In genomic region chr12:14953752-14954151, GRCh38 we compare ENCODE assay signal across 13 cellular contexts. TPM values are rescaled to one million over a fixed set of nuclear protein-coding genes. Genes with fewer than 3 reads are reported as not detected.
DNase-seq lines count a peak whose midpoint lies in the region; ATAC-seq and TF ChIP-seq lines count a peak whose summit lies in the region.
"Had no signal": no experiment of that assay in that cellular context is flagged by ENCODE, and none has a peak within 500 bp of the region (broad histone marks: within the 10 kb centered on the region; RNA-seq: fewer than 3 reads in every experiment).

No MANE protein-coding gene starts in this region.

- H3K27me3 Mint-ChIP-seq in activated CD4-positive, alpha-beta T cell treated with anti-CD3 and anti-CD28 coated beads, Interleukin-2, amount 10 ng/mL, durations not matched to agents 7 days and 5 days, result no peaks in the 10 kb centered on the region
- H3K27me3 Mint-ChIP-seq in osteocyte (ENCODE audit: unreplicated experiment), result no peaks in the 10 kb centered on the region

- POLR2A ChIA-PET in activated CD4-positive, alpha-beta T cell treated with anti-CD3 and anti-CD28 coated beads, Interleukin-2, amount 10 ng/mL, durations not matched to agents 7 days and 5 days (lab: Charles Lee), result interaction anchor here (0.9 kb wide), 1 partner anchor 180 kb away, joined by 3 read pairs; no protein-coding TSS in a partner anchor

- peak overlapping the region; percentile 91 for H3K27ac Mint-ChIP-seq in activated CD4-positive, alpha-beta T cell treated with anti-CD3 and anti-CD28 coated beads, Interleukin-2, amount 10 ng/mL, durations not matched to agents 7 days and 5 days
- peak overlapping the region; percentile 96 for H3K27ac Mint-ChIP-seq in stimulated activated effector memory CD8-positive, alpha-beta T cell treated with anti-CD3 and anti-CD28 coated beads, Interleukin-12 subunit alpha, Interleukin-12 subunit beta, amount 100 ng/mL, for 72 hours
- H3K27ac Mint-ChIP-seq in osteocyte (ENCODE audit: unreplicated experiment), result no peak overlapping the region

- H3K4me1 Mint-ChIP-seq in activated CD4-positive, alpha-beta T cell treated with anti-CD3 and anti-CD28 coated beads, Interleukin-2, amount 10 ng/mL, durations not matched to agents 7 days and 5 days, result peaks cover 86% of the 10 kb centered on the region
- H3K4me1 Mint-ChIP-seq in stimulated activated effector memory CD8-positive, alpha-beta T cell treated with anti-CD3 and anti-CD28 coated beads, Interleukin-12 subunit alpha, Interleukin-12 subunit beta, amount 100 ng/mL, for 72 hours, result peaks cover 78% of the 10 kb centered on the region
- H3K4me1 Mint-ChIP-seq in osteocyte (ENCODE audit: unreplicated experiment), result peaks cover 48% of the 10 kb centered on the region

- H2AFZ ChIP-seq in MM.1S (ENCODE audit: low read length), result no peak overlapping the region

- H3K4me3 ChIP-seq in MM.1S (ENCODE audit: low read length) (peak overlapping the region; percentile 20; the same call in 1 of the 2 replicates), coronary artery (no peak overlapping the region)

- H3K4me2 ChIP-seq in MM.1S (ENCODE audit: low read depth, low read length), result peak overlapping the region; percentile 68

- no peaks in the 10 kb centered on the region for H3K9me3 ChIP-seq in MM.1S (replicated peaks; ENCODE audit: insufficient read depth, low read length)

- peak overlapping the region; percentile 73 for H3K4me3 Mint-ChIP-seq in activated CD4-positive, alpha-beta T cell treated with anti-CD3 and anti-CD28 coated beads, Interleukin-2, amount 10 ng/mL, durations not matched to agents 7 days and 5 days
- H3K4me3 Mint-ChIP-seq in stimulated activated effector memory CD8-positive, alpha-beta T cell treated with anti-CD3 and anti-CD28 coated beads, Interleukin-12 subunit alpha, Interleukin-12 subunit beta, amount 100 ng/mL, for 72 hours, result peak overlapping the region; percentile 66
- no peak overlapping the region for H3K4me3 Mint-ChIP-seq in osteocyte (ENCODE audit: unreplicated experiment)
- H3K4me3 Mint-ChIP-seq: neural crest cell had no signal

- no peaks in the 10 kb centered on the region for H4K20me1 ChIP-seq in MM.1S (ENCODE audit: insufficient read depth, low read length)

- CTCF ChIA-PET in activated CD4-positive, alpha-beta T cell treated with anti-CD3 and anti-CD28 coated beads, Interleukin-2, amount 10 ng/mL, durations not matched to agents 7 days and 5 days (lab: Charles Lee), result interaction anchor here (0.7 to 0.8 kb wide), 2 partner anchors 154 to 288 kb away, joined by 3 read pairs; no protein-coding TSS in a partner anchor

- no peak for ATAC-seq in stimulated activated effector memory CD8-positive, alpha-beta T cell treated with anti-CD3 and anti-CD28 coated beads, Interleukin-12 subunit alpha, Interleukin-12 subunit beta, amount 100 ng/mL, for 72 hours

- H3K79me2 ChIP-seq in MM.1S (ENCODE audit: low read length), result peaks cover 98% of the 10 kb centered on the region

- peaks cover 100% of the 10 kb centered on the region for H3F3A ChIP-seq in MM.1S (ENCODE audit: insufficient read depth, low read length)

- TF ChIP-seq CTCF in MM.1S (IDR thresholded peaks at IDR 0.05; ENCODE audit: low read length) (no peak), coronary artery (IDR thresholded peaks at IDR 0.05) (no peak), osteocyte (IDR thresholded peaks at IDR 0.05) (no peak)

- H3K27ac ChIP-seq in MM.1S (ENCODE audit: low read length) (peak overlapping the region; percentile 94), coronary artery (peak overlapping the region; percentile 19 to 57)

- H3K9me3 Mint-ChIP-seq in activated CD4-positive, alpha-beta T cell treated with anti-CD3 and anti-CD28 coated beads, Interleukin-2, amount 10 ng/mL, durations not matched to agents 7 days and 5 days, result no peaks in the 10 kb centered on the region
- H3K9me3 Mint-ChIP-seq in stimulated activated effector memory CD8-positive, alpha-beta T cell treated with anti-CD3 and anti-CD28 coated beads, Interleukin-12 subunit alpha, Interleukin-12 subunit beta, amount 100 ng/mL, for 72 hours, result no peaks in the 10 kb centered on the region
- H3K9me3 Mint-ChIP-seq in osteocyte (ENCODE audit: unreplicated experiment), result no peaks in the 10 kb centered on the region
- H3K9me3 Mint-ChIP-seq: neural crest cell had no signal

- peak overlapping the region; percentile 60 for H3K9ac ChIP-seq in MM.1S (ENCODE audit: low read length)

- DNase-seq in activated CD4-positive, alpha-beta T cell treated with anti-CD3 and anti-CD28 coated beads, Interleukin-2, amount 10 ng/mL, durations not matched to agents 7 days and 5 days, result no peak
- DNase-seq in activated CD4-positive, alpha-beta T cell treated with anti-CD3 and anti-CD28 coated beads for 4 hours, result no peak
- DNase-seq in MM.1S (no peak), coronary artery (ENCODE audit: low spot score) (no peak), osteocyte (ENCODE audit: extremely low spot score, unreplicated experiment) (no peak), DMS53 treated with DMSO at 0.1 percent for 48 hours (lab: John Stamatoyannopoulos, UW; ENCODE audit: unreplicated experiment) (no peak)
- no peak for DNase-seq in stimulated activated effector memory CD8-positive, alpha-beta T cell treated with anti-CD3 and anti-CD28 coated beads, Interleukin-12 subunit alpha, Interleukin-12 subunit beta, amount 100 ng/mL, for 72 hours (ENCODE audit: low spot score in 2 of 2)
- DNase-seq in activated CD4-positive, CD25-positive, alpha-beta regulatory T cell treated with anti-CD3 and anti-CD28 coated beads, Interleukin-2, amount 50 U/mL, for 72 hours, result no peak
- DNase-seq: NCI-H82, SW 1271 had no signal

- H3K27me3 ChIP-seq in MM.1S (replicated peaks; ENCODE audit: insufficient read depth, low read length), result no peaks in the 10 kb centered on the region

- peaks cover 86% of the 10 kb centered on the region for H3K36me3 Mint-ChIP-seq in activated CD4-positive, alpha-beta T cell treated with anti-CD3 and anti-CD28 coated beads, Interleukin-2, amount 10 ng/mL, durations not matched to agents 7 days and 5 days (ENCODE audit: low read depth)
- H3K36me3 Mint-ChIP-seq in stimulated activated effector memory CD8-positive, alpha-beta T cell treated with anti-CD3 and anti-CD28 coated beads, Interleukin-12 subunit alpha, Interleukin-12 subunit beta, amount 100 ng/mL, for 72 hours, result peaks cover 95% of the 10 kb centered on the region
- no peaks in the 10 kb centered on the region for H3K36me3 Mint-ChIP-seq in osteocyte (ENCODE audit: unreplicated experiment)

- H3K36me3 ChIP-seq in MM.1S (replicated peaks; ENCODE audit: insufficient read depth, low read length), result no peaks in the 10 kb centered on the region; the same call in 1 of the 2 replicates

- H3K4me1 ChIP-seq in MM.1S (ENCODE audit: low read length), result peaks cover 89% of the 10 kb centered on the region

- H3K9me2 ChIP-seq in MM.1S (replicated peaks; ENCODE audit: insufficient read depth, low read length), result no peaks in the 10 kb centered on the region

RNA-seq across cellular contexts. Expression of gene ARHGDIB, which starts 7.6 kb away (rescaled TPM):
- total RNA-seq in activated CD4-positive, alpha-beta T cell treated with anti-CD3 and anti-CD28 coated beads, Interleukin-2, amount 10 ng/mL, durations not matched to agents 7 days and 5 days, result 1,000 to 10,000 TPM; 1,588 to 1,891 TPM
- total RNA-seq in osteocyte, result 13.8 and 14.4 TPM in 2 replicates

RNA-seq across cellular contexts. Expression of gene ERP27, which starts 15.4 kb away (rescaled TPM):
- 10 to 100 TPM in 1 of 2 experiments, 1 to 10 TPM in 1; 8.3 to 11.3 TPM for total RNA-seq in activated CD4-positive, alpha-beta T cell treated with anti-CD3 and anti-CD28 coated beads, Interleukin-2, amount 10 ng/mL, durations not matched to agents 7 days and 5 days
- total RNA-seq in osteocyte, result 0.50 and 0.70 TPM in 2 replicates
- total RNA-seq: A673, bronchial epithelial cell, neural crest cell had no signal

RNA-seq across cellular contexts. Expression of gene PDE6H, which starts 19.1 kb away (rescaled TPM):
- total RNA-seq in activated CD4-positive, alpha-beta T cell treated with anti-CD3 and anti-CD28 coated beads, Interleukin-2, amount 10 ng/mL, durations not matched to agents 7 days and 5 days, result not detected
- not detected in 2 replicates for total RNA-seq in osteocyte
- total RNA-seq: A673, bronchial epithelial cell, neural crest cell had no signal

Comparison
In these comparisons a context has a peak if more than half of its experiments do, and no peak if none do; other contexts are left out.
1. RNA of gene ARHGDIB, which starts 7.6 kb away (total RNA-seq): 1,588 to 1,891 TPM in activated CD4-positive, alpha-beta T cell treated with anti-CD3 and anti-CD28 coated beads, Interleukin-2, amount 10 ng/mL, durations not matched to agents 7 days and 5 days; 13.8 to 14.4 TPM in osteocyte; every median in the first group is over 100 times any median in the second.